8 cellular contexts compared by ENCODE assay signal in the genomic region with DNA sequence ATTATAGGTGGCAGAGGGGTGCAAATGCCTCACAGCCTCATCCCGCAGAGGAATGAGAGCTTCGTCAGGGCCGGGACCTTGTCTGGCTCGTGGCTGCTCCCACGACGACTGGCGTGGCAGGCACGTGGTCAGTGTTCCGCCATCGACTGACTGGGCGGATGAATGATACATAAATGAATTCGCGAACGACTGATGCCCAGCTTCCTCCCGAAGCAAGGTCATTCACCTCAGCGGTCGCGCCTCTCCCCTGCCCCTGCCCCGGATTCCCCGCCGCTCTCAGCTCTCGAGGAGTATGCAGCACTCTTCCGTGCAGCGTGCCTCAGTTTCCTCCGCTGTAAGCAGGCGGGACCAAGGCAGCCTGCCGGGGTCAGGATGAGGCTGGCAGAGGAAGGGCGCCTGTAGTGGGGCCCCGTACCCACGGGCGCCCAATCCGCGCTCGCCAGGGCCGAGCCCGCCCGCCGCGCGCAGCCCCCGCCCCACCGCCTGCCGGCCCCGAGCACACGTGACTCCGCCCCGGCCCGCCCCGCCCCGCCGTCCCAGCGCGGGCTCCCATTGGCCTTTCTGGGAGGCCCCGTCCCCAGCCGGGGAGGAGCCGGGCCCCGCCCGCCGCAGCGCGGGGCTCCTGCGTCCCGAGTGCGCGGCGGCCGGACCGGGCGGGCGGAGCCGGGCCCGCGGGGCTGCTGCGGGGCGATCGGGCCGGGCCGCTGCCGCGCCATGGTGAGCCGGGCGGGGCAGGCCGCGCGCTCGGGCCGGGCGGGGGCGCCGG.
DNase-seq lines count a peak whose midpoint lies in the region; ATAC-seq and TF ChIP-seq lines count a peak whose summit lies in the region.

SNN (plus strand) TSS at position 632 of the 766 bp plus-strand sequence. CDS start 7,605 bp downstream, outside the sequence.

- peak; percentile 50 for TF ChIP-seq POLR2A in GM15510 (IDR thresholded peaks at IDR 0.05; ENCODE audit: borderline replicate concordance, extremely low read depth, insufficient read length)

- peak; percentile 93 for DNase-seq in NCI-H2196 (lab: John Stamatoyannopoulos, UW; ENCODE audit: unreplicated experiment)
- DNase-seq in activated CD4-positive, CD25-positive, alpha-beta regulatory T cell (lab: John Stamatoyannopoulos, UW): peak; percentile 68 to 82 (median 77)
- peak in 59 of 61 donors; percentile 40 to 91 (median 76) for DNase-seq in caudate nucleus (lab: John Stamatoyannopoulos, UW)
- peak; percentile 88 for DNase-seq in islet precursor cell
- peak; percentile 72 to 82 for DNase-seq in stimulated activated CD4-positive, alpha-beta T cell treated with anti-CD3 and anti-CD28 coated beads, Interleukin-12 subunit alpha, Interleukin-12 subunit beta, amount 100 ng/mL, for 24 hours (ENCODE audit: low read depth in 2 of 2)

- H3K27ac ChIP-seq in caudate nucleus (ENCODE audit: low read depth, low read length): peak within 1 kb of the TSS; percentile 82

- peak; percentile 66 for ATAC-seq in HG02884 (IDR thresholded peaks at IDR 0.05; ENCODE audit: unreplicated experiment)
- no peak for ATAC-seq in HG03571 (IDR thresholded peaks at IDR 0.05; ENCODE audit: unreplicated experiment)
